In the genomic region with DNA sequence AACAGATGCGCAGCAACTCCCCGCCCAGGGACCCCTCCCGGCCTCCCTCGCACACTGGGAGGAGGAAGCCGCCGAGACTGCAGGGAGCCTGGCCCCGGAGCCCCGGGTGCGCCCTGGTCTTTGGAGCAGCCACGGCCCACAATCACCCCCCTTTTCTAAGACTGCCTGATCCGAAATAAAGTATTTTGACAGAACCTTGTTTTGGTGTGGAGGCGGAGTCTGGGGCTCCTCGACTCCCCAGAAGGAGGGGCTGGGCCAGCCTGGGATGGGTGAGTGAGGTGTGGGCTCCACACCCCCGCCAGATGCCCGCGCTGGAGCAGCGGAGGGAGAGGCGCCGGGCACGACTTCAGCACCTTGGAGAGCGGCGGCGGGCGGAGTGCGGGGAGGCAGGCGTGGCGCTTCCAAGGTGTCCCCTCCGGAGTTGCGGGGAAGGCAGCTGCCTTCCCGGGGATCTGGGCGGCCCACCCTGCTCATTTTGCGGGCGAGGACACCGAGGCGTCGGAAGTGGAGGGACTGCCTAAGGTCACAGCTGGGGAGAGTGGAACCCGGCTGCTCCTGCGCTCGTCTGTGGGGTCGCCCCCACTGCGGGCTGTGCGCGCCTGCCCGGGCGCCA, we compare ENCODE assay signal across 9 cellular contexts. TPM values are rescaled to one million over a fixed set of nuclear protein-coding genes. Genes with fewer than 3 reads are reported as not detected.
DNase-seq lines count a peak whose midpoint lies in the region; ATAC-seq and TF ChIP-seq lines count a peak whose summit lies in the region.
"Had no signal": no experiment of that assay in that cellular context is flagged by ENCODE, and none has a peak within 500 bp of the region (broad histone marks: within the 10 kb centered on the region; RNA-seq: fewer than 3 reads in every experiment).

No MANE protein-coding gene starts in this region.

- no peak overlapping the region for H3K27ac Mint-ChIP-seq in naive thymus-derived CD4-positive, alpha-beta T cell
- no peak overlapping the region for H3K27ac Mint-ChIP-seq in CD14-positive monocyte

- no peak overlapping the region for H3K27ac ChIP-seq in naive thymus-derived CD4-positive, alpha-beta T cell (ENCODE audit: low read depth, low read length)

- peaks cover 3 to 27% (median 11%) of the 10 kb centered on the region in 5 donors for H3K27me3 Mint-ChIP-seq in naive thymus-derived CD4-positive, alpha-beta T cell
- peaks cover 9 to 27% (median 21%) of the 10 kb centered on the region in 3 donors for H3K27me3 Mint-ChIP-seq in CD14-positive monocyte (ENCODE audit: low read depth in 3 of 3)

- CTCF ChIA-PET in naive thymus-derived CD4-positive, alpha-beta T cell (lab: Charles Lee) = interaction anchor here (0.6 kb wide), 1 partner anchor 76 kb away, joined by 3 read pairs; no protein-coding TSS in a partner anchor

- no peak for TF ChIP-seq CTCF in CD14-positive monocyte (IDR thresholded peaks at IDR 0.05)

- H3K4me3 Mint-ChIP-seq in naive thymus-derived CD4-positive, alpha-beta T cell = peak overlapping the region in 1 of 10 donors; percentile 53
- peak overlapping the region in 1 of 2 donors; percentile 55 for H3K4me3 Mint-ChIP-seq in CD14-positive monocyte

- no peaks in the 10 kb centered on the region for H3K4me1 ChIP-seq in naive thymus-derived CD4-positive, alpha-beta T cell (ENCODE audit: control insufficient read depth in 2 of 2, insufficient read depth in 2 of 2, low read length in 2 of 2)

- intact Hi-C loops in naive thymus-derived CD4-positive, alpha-beta T cell (cut with micrococcal nuclease) = no loop called here
- intact Hi-C loops in CD14-positive monocyte (cut with micrococcal nuclease) = no loop called here

- H3K9me3 Mint-ChIP-seq in naive thymus-derived CD4-positive, alpha-beta T cell = peaks cover 0 to 1% (median 0%) of the 10 kb centered on the region in 11 donors
- H3K9me3 Mint-ChIP-seq in CD14-positive monocyte = no peaks in the 10 kb centered on the region

- peaks cover 0 to 4% of the 10 kb centered on the region in 2 donors for H3K27me3 ChIP-seq in naive thymus-derived CD4-positive, alpha-beta T cell (ENCODE audit: control insufficient read depth in 2 of 2, insufficient read depth in 2 of 2, low read length in 2 of 2)

- H3K36me3 Mint-ChIP-seq in naive thymus-derived CD4-positive, alpha-beta T cell = peaks cover 0 to 11% (median 4%) of the 10 kb centered on the region in 5 donors
- peaks cover 14 to 29% of the 10 kb centered on the region in 2 donors for H3K36me3 Mint-ChIP-seq in CD14-positive monocyte

- DNase-seq in AG08396 (ENCODE audit: low spot score) (peak; percentile 82), Kasumi-1 (lab: John Stamatoyannopoulos, UW) (peak; percentile 37 to 54), dermis blood vessel endothelial cell (peak; percentile 65), CD14-positive monocyte (ENCODE audit: low spot score) (no peak), NCI-H187 treated with DMSO at 0.1 percent for 48 hours (lab: John Stamatoyannopoulos, UW) (no peak)
- peak; percentile 47 to 61 for DNase-seq in activated CD4-positive, alpha-beta T cell treated with anti-CD3 and anti-CD28 coated beads for 24 hours (ENCODE audit: low read depth in 2 of 2)
- DNase-seq in naive thymus-derived CD4-positive, alpha-beta T cell = peak; percentile 39 to 85 (median 70)
- DNase-seq in stimulated activated naive CD8-positive, alpha-beta T cell treated with anti-CD3 and anti-CD28 coated beads, Interleukin-15, Interleukin-2, amounts not matched to agents 100 U/mL and 50 U/mL, for 24 hours = peak; percentile 80

- H3K4me3 ChIP-seq in naive thymus-derived CD4-positive, alpha-beta T cell (ENCODE audit: low read length) = no peak overlapping the region

- H3K36me3 ChIP-seq in naive thymus-derived CD4-positive, alpha-beta T cell (ENCODE audit: control insufficient read depth in 2 of 3, insufficient read depth in 3 of 3, low read length in 3 of 3) = peaks cover 0 to 26% (median 0%) of the 10 kb centered on the region in 3 experiments

- POLR2A ChIA-PET in naive thymus-derived CD4-positive, alpha-beta T cell (lab: Charles Lee) = no interaction called here

- no peaks in the 10 kb centered on the region for H3K9me3 ChIP-seq in naive thymus-derived CD4-positive, alpha-beta T cell (ENCODE audit: control insufficient read depth in 2 of 3, low read length in 3 of 3)

- H3K4me1 Mint-ChIP-seq in naive thymus-derived CD4-positive, alpha-beta T cell = peaks cover 0 to 14% (median 2%) of the 10 kb centered on the region in 7 donors
- H3K4me1 Mint-ChIP-seq in CD14-positive monocyte = no peaks in the 10 kb centered on the region

- peak; percentile 87 for ATAC-seq in naive thymus-derived CD4-positive, alpha-beta T cell
- peak; percentile 41 for ATAC-seq in stimulated activated naive CD8-positive, alpha-beta T cell treated with anti-CD3 and anti-CD28 coated beads, Interleukin-15, Interleukin-2, amounts not matched to agents 100 U/mL and 50 U/mL, for 24 hours

RNA-seq across cellular contexts. Expression of gene SIRT6, which starts 9.4 kb away (rescaled TPM):
- total RNA-seq in dermis blood vessel endothelial cell = 14.0 and 23.1 TPM in 2 replicates
- total RNA-seq in naive thymus-derived CD4-positive, alpha-beta T cell = 10 to 100 TPM; 20.0 to 41.2 (median 26.0) TPM
- polyA plus RNA-seq in naive thymus-derived CD4-positive, alpha-beta T cell = 1 to 10 TPM; 1.1 to 3.9 TPM
- 1 to 10 TPM in 1 of 2 donors, under 1 TPM in 1; 0.57 to 1.2 TPM for polyA plus RNA-seq in CD14-positive monocyte

RNA-seq across cellular contexts. Expression of gene ANKRD24, which starts 9.5 kb away (rescaled TPM):
- 0.42 and 0.68 TPM in 2 replicates for total RNA-seq in dermis blood vessel endothelial cell
- 1 to 10 TPM in 4 of 5 experiments, under 1 TPM in 1; 0.75 to 2.8 (median 2.4) TPM for total RNA-seq in naive thymus-derived CD4-positive, alpha-beta T cell
- polyA plus RNA-seq in naive thymus-derived CD4-positive, alpha-beta T cell = under 1 TPM in 1 of 2 donors, not detected in 1; 0.17 TPM
- under 1 TPM in 1 of 2 donors, not detected in 1; 0.07 TPM for polyA plus RNA-seq in CD14-positive monocyte

RNA-seq across cellular contexts. Expression of gene CREB3L3, which starts 19.5 kb away (rescaled TPM):
- not detected in 2 replicates for total RNA-seq in dermis blood vessel endothelial cell
- total RNA-seq in naive thymus-derived CD4-positive, alpha-beta T cell = not detected
- polyA plus RNA-seq in naive thymus-derived CD4-positive, alpha-beta T cell = not detected
- not detected for polyA plus RNA-seq in CD14-positive monocyte
- total RNA-seq: subcutaneous adipose tissue had no signal

RNA-seq across cellular contexts. Expression of gene MAP2K2, which starts 49.0 kb away (rescaled TPM):
- total RNA-seq in dermis blood vessel endothelial cell = 152 and 183 TPM in 2 replicates
- 100 to 1,000 TPM in 4 of 5 experiments, 10 to 100 TPM in 1; 87.4 to 162 (median 123) TPM for total RNA-seq in naive thymus-derived CD4-positive, alpha-beta T cell
- 10 to 100 TPM; 40.5 to 93.6 TPM for polyA plus RNA-seq in naive thymus-derived CD4-positive, alpha-beta T cell
- 10 to 100 TPM; 30.5 to 40.2 TPM for polyA plus RNA-seq in CD14-positive monocyte

RNA-seq across cellular contexts. Expression of gene EBI3, which starts 56.4 kb away (rescaled TPM):
- total RNA-seq in dermis blood vessel endothelial cell = 0.47 and 3.1 TPM in 2 replicates
- total RNA-seq in naive thymus-derived CD4-positive, alpha-beta T cell = 1 to 10 TPM in 1 of 5 experiments, under 1 TPM in 1, not detected in 3; 0.44 to 8.8 TPM
- polyA plus RNA-seq in naive thymus-derived CD4-positive, alpha-beta T cell = not detected
- polyA plus RNA-seq in CD14-positive monocyte = under 1 TPM in 1 of 2 donors, not detected in 1; 0.14 TPM

Comparison
In these comparisons a context has a peak if more than half of its experiments do, and no peak if none do; other contexts are left out.
1. DNase-seq: peak in AG08396 (single experiment), Kasumi-1 (2 of 2), activated CD4-positive, alpha-beta T cell treated with anti-CD3 and anti-CD28 coated beads for 24 hours (2 of 2), dermis blood vessel endothelial cell (single experiment), naive thymus-derived CD4-positive, alpha-beta T cell (9 of 9) and stimulated activated naive CD8-positive, alpha-beta T cell treated with anti-CD3 and anti-CD28 coated beads, Interleukin-15, Interleukin-2, amounts not matched to agents 100 U/mL and 50 U/mL, for 24 hours (single experiment); none in CD14-positive monocyte (single experiment) and NCI-H187 treated with DMSO at 0.1 percent for 48 hours (single experiment).